ENCODE assay signal across 14 cellular contexts in genomic region chr6:11902527-11902926, GRCh38.
A peak's percentile ranks its signal among the peaks of the same experiment; 100 is the strongest.
DNase-seq lines count a peak whose midpoint lies in the region; ATAC-seq and TF ChIP-seq lines count a peak whose summit lies in the region.
"Had no signal": no experiment of that assay in that cellular context is flagged by ENCODE, and none has a peak within 500 bp of the region (broad histone marks: within the 10 kb centered on the region; RNA-seq: fewer than 3 reads in every experiment).

No MANE protein-coding gene starts in this region.

- CTCF ChIA-PET in activated CD4-positive, alpha-beta T cell treated with anti-CD3 and anti-CD28 coated beads for 36 hours (lab: Charles Lee): no interaction called here
- CTCF ChIA-PET in activated B cell treated with CpG ODN at 0.5 μM for 24 hours (lab: Charles Lee): no interaction called here

- no peaks in the 10 kb centered on the region for H3K9me3 Mint-ChIP-seq in activated CD4-positive, alpha-beta T cell treated with anti-CD3 and anti-CD28 coated beads for 36 hours (ENCODE audit: low read depth)
- H3K9me3 Mint-ChIP-seq in activated B cell treated with CpG ODN at 0.5 μM for 24 hours (peaks cover 2% of the 10 kb centered on the region), naive B cell (peaks cover 0 to 2% (median 0%) of the 10 kb centered on the region in 7 donors)
- peaks cover 11 to 14% of the 10 kb centered on the region in 2 donors for H3K9me3 Mint-ChIP-seq in stimulated activated naive CD8-positive, alpha-beta T cell treated with anti-CD3 and anti-CD28 coated beads, Interleukin-15, amount 100 ng/mL, for 72 hours

- no peak overlapping the region for H3K4me3 Mint-ChIP-seq in activated CD4-positive, alpha-beta T cell treated with anti-CD3 and anti-CD28 coated beads for 36 hours
- H3K4me3 Mint-ChIP-seq in activated B cell treated with CpG ODN at 0.5 μM for 24 hours (no peak overlapping the region), naive B cell (no peak overlapping the region)
- H3K4me3 Mint-ChIP-seq in stimulated activated naive CD8-positive, alpha-beta T cell treated with anti-CD3 and anti-CD28 coated beads, Interleukin-15, amount 100 ng/mL, for 72 hours: peak overlapping the region in 1 of 2 donors; percentile 8
- H3K4me3 Mint-ChIP-seq: CD8-positive, alpha-beta memory T cell had no signal

- TF ChIP-seq CTCF in activated B cell treated with CpG ODN at 0.5 μM for 24 hours (IDR thresholded peaks at IDR 0.05): no peak

- H3K36me3 Mint-ChIP-seq in activated CD4-positive, alpha-beta T cell treated with anti-CD3 and anti-CD28 coated beads for 36 hours (ENCODE audit: low read depth): no peaks in the 10 kb centered on the region
- no peaks in the 10 kb centered on the region for H3K36me3 Mint-ChIP-seq in activated B cell treated with CpG ODN at 0.5 μM for 24 hours (ENCODE audit: low read depth)
- H3K36me3 Mint-ChIP-seq in naive B cell: no peaks in the 10 kb centered on the region
- H3K36me3 Mint-ChIP-seq: CD8-positive, alpha-beta memory T cell had no signal

- peak; percentile 65 for ATAC-seq in activated CD4-positive, alpha-beta T cell treated with anti-CD3 and anti-CD28 coated beads for 36 hours
- ATAC-seq in activated B cell treated with CpG ODN at 0.5 μM for 24 hours (ENCODE audit: low read depth) (peak; percentile 45), naive B cell (ENCODE audit: low read depth in 2 of 2) (peak; percentile 51 to 61)
- peak; percentile 58 for ATAC-seq in stimulated activated naive CD8-positive, alpha-beta T cell treated with anti-CD3 and anti-CD28 coated beads, Interleukin-15, amount 100 ng/mL, for 72 hours

- H3K4me1 Mint-ChIP-seq in activated CD4-positive, alpha-beta T cell treated with anti-CD3 and anti-CD28 coated beads for 36 hours: peaks cover 20% of the 10 kb centered on the region
- peaks cover 8% of the 10 kb centered on the region for H3K4me1 Mint-ChIP-seq in activated B cell treated with CpG ODN at 0.5 μM for 24 hours
- peaks cover 9 to 16% (median 9%) of the 10 kb centered on the region in 3 donors for H3K4me1 Mint-ChIP-seq in naive B cell
- H3K4me1 Mint-ChIP-seq in stimulated activated naive CD8-positive, alpha-beta T cell treated with anti-CD3 and anti-CD28 coated beads, Interleukin-15, amount 100 ng/mL, for 72 hours: peaks cover 29% of the 10 kb centered on the region

- H3K27ac Mint-ChIP-seq in activated CD4-positive, alpha-beta T cell treated with anti-CD3 and anti-CD28 coated beads for 36 hours: no peak overlapping the region
- H3K27ac Mint-ChIP-seq in activated B cell treated with CpG ODN at 0.5 μM for 24 hours (no peak overlapping the region), naive B cell (no peak overlapping the region)
- no peak overlapping the region for H3K27ac Mint-ChIP-seq in stimulated activated naive CD8-positive, alpha-beta T cell treated with anti-CD3 and anti-CD28 coated beads, Interleukin-15, amount 100 ng/mL, for 72 hours
- H3K27ac Mint-ChIP-seq: CD8-positive, alpha-beta memory T cell had no signal

- intact Hi-C loops in activated CD4-positive, alpha-beta T cell treated with anti-CD3 and anti-CD28 coated beads for 36 hours (cut with DNase I, micrococcal nuclease): no loop called here
- intact Hi-C loops in activated B cell treated with CpG ODN at 0.5 μM for 24 hours (cut with micrococcal nuclease): no loop called here

- POLR2A ChIA-PET in activated CD4-positive, alpha-beta T cell treated with anti-CD3 and anti-CD28 coated beads for 36 hours (lab: Charles Lee): no interaction called here
- POLR2A ChIA-PET in activated B cell treated with CpG ODN at 0.5 μM for 24 hours (lab: Charles Lee): no interaction called here

- DNase-seq in activated CD4-positive, alpha-beta T cell treated with anti-CD3 and anti-CD28 coated beads for 36 hours: no peak
- DNase-seq in activated CD4-positive, alpha-beta T cell treated with anti-CD3 and anti-CD28 coated beads, Interleukin-2, amount 50 U/mL, for 1 hour: no peak
- DNase-seq in activated B cell treated with CpG ODN at 0.5 μM for 24 hours (no peak), naive B cell (no peak), cerebellum (ENCODE audit: low spot score) (no peak), retina (no peak), A172 (ENCODE audit: low spot score) (no peak)
- no peak for DNase-seq in stimulated activated naive CD8-positive, alpha-beta T cell treated with anti-CD3 and anti-CD28 coated beads, Interleukin-15, amount 100 ng/mL, for 72 hours
- DNase-seq: AML-193; Caco-2; CD8-positive, alpha-beta memory T cell; DND-41; GF-D8; HCEC 1CT had no signal

- peaks cover 2% of the 10 kb centered on the region for H3K27me3 Mint-ChIP-seq in activated CD4-positive, alpha-beta T cell treated with anti-CD3 and anti-CD28 coated beads for 36 hours
- H3K27me3 Mint-ChIP-seq in activated B cell treated with CpG ODN at 0.5 μM for 24 hours (peaks cover 25% of the 10 kb centered on the region), naive B cell (peaks cover 7 to 26% (median 20%) of the 10 kb centered on the region in 3 donors)
- H3K27me3 Mint-ChIP-seq in stimulated activated naive CD8-positive, alpha-beta T cell treated with anti-CD3 and anti-CD28 coated beads, Interleukin-15, amount 100 ng/mL, for 72 hours: peaks cover 8% of the 10 kb centered on the region
